Comparison of ENCODE assay signal across 8 cellular contexts in genomic region chr17:56914641-56915263, GRCh38. TPM values are rescaled to one million over a fixed set of nuclear protein-coding genes. Genes with fewer than 3 reads are reported as not detected.
DNase-seq lines count a peak whose midpoint lies in the region; ATAC-seq and TF ChIP-seq lines count a peak whose summit lies in the region.

No MANE protein-coding gene starts in this region.

- no peaks in the 10 kb centered on the region for H3K9me2 ChIP-seq in neural cell (ENCODE audit: insufficient read depth, low read length)

- no peak for TF ChIP-seq POLR2A in Peyer's patch (IDR thresholded peaks at IDR 0.05)

- H4K20me1 ChIP-seq in neural cell (ENCODE audit: insufficient read depth) = no peaks in the 10 kb centered on the region

- no peak for TF ChIP-seq CTCF in Peyer's patch (IDR thresholded peaks at IDR 0.05)
- TF ChIP-seq CTCF in neural cell (IDR thresholded peaks at IDR 0.05; ENCODE audit: poor library complexity, severe bottlenecking) = no peak

- H3K4me1 ChIP-seq in Peyer's patch (peaks cover 0 to 41% (median 15%) of the 10 kb centered on the region in 4 donors), endocrine pancreas (ENCODE audit: control insufficient read depth, insufficient read depth, low read length) (no peaks in the 10 kb centered on the region)

- H3K4me3 ChIP-seq in Peyer's patch (peak overlapping the region; percentile 63 to 84 (median 76)), endocrine pancreas (ENCODE audit: control insufficient read depth, insufficient read depth, low read length) (peak overlapping the region; percentile 87), neural cell (ENCODE audit: low read length) (peak overlapping the region; percentile 73)

- H3K27me3 ChIP-seq in Peyer's patch (no peaks in the 10 kb centered on the region), endocrine pancreas (ENCODE audit: control insufficient read depth, insufficient read depth, low read length) (no peaks in the 10 kb centered on the region), neural cell (ENCODE audit: insufficient read depth, low read depth, low read length) (peaks cover 32% of the 10 kb centered on the region)

- TF ChIP-seq RAD21 in neural cell (conservative IDR thresholded peaks at IDR 0.05) = no peak

- no peaks in the 10 kb centered on the region for H3F3A ChIP-seq in neural cell (ENCODE audit: insufficient read depth, low read length, poor library complexity, severe bottlenecking)

- DNase-seq in NCI-H146 treated with DMSO at 0.1 percent for 48 hours (lab: John Stamatoyannopoulos, UW; ENCODE audit: unreplicated experiment) = peak; percentile 35
- no peak for DNase-seq in NCI-H146 (lab: John Stamatoyannopoulos, UW)
- DNase-seq in Peyer's patch = no peak
- DNase-seq in islet precursor cell = no peak

- peak overlapping the region; percentile 73 to 96 (median 86) for H3K27ac ChIP-seq in Peyer's patch
- no peak overlapping the region for H3K27ac ChIP-seq in neural cell (ENCODE audit: low read length)

- no peak overlapping the region for H2AFZ ChIP-seq in neural cell (ENCODE audit: low read depth, low read length)

- no peaks in the 10 kb centered on the region for H3K36me3 ChIP-seq in Peyer's patch
- H3K36me3 ChIP-seq in endocrine pancreas (ENCODE audit: control insufficient read depth, insufficient read depth, low read length) = no peaks in the 10 kb centered on the region
- H3K36me3 ChIP-seq in neural cell (ENCODE audit: insufficient read depth, low read length) = no peaks in the 10 kb centered on the region

- H3K79me2 ChIP-seq in neural cell (replicated peaks; ENCODE audit: insufficient read depth, low read length) = no peaks in the 10 kb centered on the region

- no peaks in the 10 kb centered on the region for H3K9me3 ChIP-seq in Peyer's patch
- H3K9me3 ChIP-seq in endocrine pancreas (ENCODE audit: control insufficient read depth, low read length) = no peaks in the 10 kb centered on the region
- no peaks in the 10 kb centered on the region for H3K9me3 ChIP-seq in neural cell (ENCODE audit: low read length)

- H3K4me2 ChIP-seq in neural cell (ENCODE audit: low read length) = no peak overlapping the region

- no peak overlapping the region for H3K9ac ChIP-seq in endocrine pancreas (ENCODE audit: control insufficient read depth, insufficient read depth, low read length)
- H3K9ac ChIP-seq in neural cell (ENCODE audit: low read length) = no peak overlapping the region

- TF ChIP-seq EP300 in neural cell (conservative IDR thresholded peaks at IDR 0.05; ENCODE audit: poor library complexity, severe bottlenecking) = no peak

- no peak for ATAC-seq in GM19455 (IDR thresholded peaks at IDR 0.05; ENCODE audit: unreplicated experiment)
- ATAC-seq in HG03571 (IDR thresholded peaks at IDR 0.05; ENCODE audit: unreplicated experiment) = no peak

TF ChIP-seq in neural cell, 6 proteins besides CTCF, POLR2A, EP300 and RAD21:
- no peak for TF ChIP-seq MXI1 (conservative IDR thresholded peaks at IDR 0.05; ENCODE audit: poor library complexity, severe bottlenecking)
- TF ChIP-seq REST (IDR thresholded peaks at IDR 0.05; ENCODE audit: borderline replicate concordance) = no peak
- TF ChIP-seq EZH2 (IDR thresholded peaks at IDR 0.05; ENCODE audit: borderline replicate concordance, insufficient read depth, low read length, poor library complexity, severe bottlenecking) = no peak
- TF ChIP-seq POLR2AphosphoS5 (IDR thresholded peaks at IDR 0.05) = no peak
- TF ChIP-seq TAF1 (IDR thresholded peaks at IDR 0.05; ENCODE audit: low read depth) = no peak
- TF ChIP-seq SMC3 (conservative IDR thresholded peaks at IDR 0.05; ENCODE audit: poor library complexity) = no peak

RNA-seq across cellular contexts. Expression of gene TRIM25, which starts 0.9 kb away (rescaled TPM):
- 100 to 1,000 TPM in 3 of 4 donors, 10 to 100 TPM in 1; 87.0 to 344 (median 119) TPM for total RNA-seq in Peyer's patch
- polyA plus RNA-seq in neural cell = 1.2 and 1.7 TPM in 2 replicates
- polyA minus RNA-seq in neural cell = 0.49 and 2.9 TPM in 2 replicates

RNA-seq across cellular contexts. Expression of gene COIL, which starts 46.1 kb away (rescaled TPM):
- total RNA-seq in Peyer's patch = 10 to 100 TPM in 3 of 4 donors, 1 to 10 TPM in 1; 8.6 to 20.6 (median 12.5) TPM
- 39.1 and 41.1 TPM in 2 replicates for polyA plus RNA-seq in neural cell
- polyA minus RNA-seq in neural cell = 39.9 and 43.1 TPM in 2 replicates
